In genomic region chr21:25646541-25646940, GRCh38 we compare ENCODE assay signal across 1 cellular context.
TF ChIP-seq lines count a peak whose summit lies in the region.

No MANE protein-coding gene starts in this region.

TF ChIP-seq in HepG2, 621 proteins besides CTCF, POLR2A, EP300 and RAD21:
- TF ChIP-seq JDP2 (CRISPR knock-in tag; IDR thresholded peaks at IDR 0.05; ENCODE audit: borderline replicate concordance) = no peak
